ENCODE assay signal across 8 cellular contexts in the genomic region with DNA sequence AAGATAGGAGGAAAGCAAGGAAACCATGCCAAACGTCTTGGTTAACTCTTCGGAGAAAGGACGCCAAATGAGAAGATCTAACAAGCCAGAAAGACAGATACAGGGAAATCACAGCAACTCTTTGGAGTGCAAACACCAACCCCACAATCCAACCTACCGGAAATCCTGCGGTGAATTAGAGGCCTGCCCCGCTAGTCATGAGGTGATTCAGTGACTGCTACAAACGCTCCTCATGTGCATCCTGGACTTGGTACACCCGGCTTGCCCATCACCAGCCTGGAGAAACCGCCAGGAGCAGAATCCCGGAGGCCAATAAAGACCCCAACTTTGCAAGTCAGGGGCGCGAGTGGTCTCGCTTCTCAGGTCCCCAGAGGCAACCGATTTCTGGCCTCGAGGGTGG. TPM values are rescaled to one million over a fixed set of nuclear protein-coding genes. Genes with fewer than 3 reads are reported as not detected.
A peak's percentile ranks its signal among the peaks of the same experiment; 100 is the strongest.
DNase-seq lines count a peak whose midpoint lies in the region; ATAC-seq and TF ChIP-seq lines count a peak whose summit lies in the region.
"Not testable (repeated sequence)": the region's sequence is repeated elsewhere in the genome, so short reads cannot be mapped to it uniquely, and the experiment has no call there.

No MANE protein-coding gene starts in this region.

- H3K4me1 ChIP-seq in H9 (ENCODE audit: insufficient read depth, low read length); OCI-LY3 (ENCODE audit: low read length); right cardiac atrium (ENCODE audit: control insufficient read depth, insufficient read depth, low read length); neural progenitor cell: not testable (repeated sequence)

- H3K14ac ChIP-seq in H9 (ENCODE audit: insufficient read depth, low read length), result not testable (repeated sequence)

- not testable (repeated sequence) for H2BK120ac ChIP-seq in H9 (ENCODE audit: low read depth, low read length, poor library complexity, severe bottlenecking)

- H3K27ac Mint-ChIP-seq in CD4-positive, alpha-beta T cell, result peak overlapping the region; percentile 93
- not testable (repeated sequence) for H3K27ac Mint-ChIP-seq in H9; neural progenitor cell; stimulated activated naive CD8-positive, alpha-beta T cell treated with anti-CD3 and anti-CD28 coated beads, Interleukin-15, amount 100 ng/mL, for 72 hours

- H3K4me2 ChIP-seq in H9 (ENCODE audit: insufficient read depth, insufficient read length, low read length) (peak overlapping the region; percentile 16), OCI-LY3 (ENCODE audit: low read length) (peak overlapping the region; percentile 56), neural progenitor cell (peak overlapping the region; percentile 73)

- H3K36me3 Mint-ChIP-seq in CD4-positive, alpha-beta T cell (ENCODE audit: low read depth), result peaks cover 14% of the 10 kb centered on the region
- H3K36me3 Mint-ChIP-seq in H9 (ENCODE audit: insufficient read depth in 1 of 3, low read depth in 3 of 3); neural progenitor cell: not testable (repeated sequence)

- not testable (repeated sequence) for H3K27ac ChIP-seq in CD4-positive, alpha-beta T cell (ENCODE audit: low read depth, low read length); H9 (ENCODE audit: insufficient read length, low read depth, low read length); right cardiac atrium (ENCODE audit: low read length); neural progenitor cell
- peak overlapping the region; percentile 37 for H3K27ac ChIP-seq in OCI-LY3 (ENCODE audit: low read length)

- H4K20me1 ChIP-seq in H9 (ENCODE audit: control insufficient read depth, insufficient read depth, insufficient read length); OCI-LY3 (ENCODE audit: insufficient read depth, low read length); neural progenitor cell (ENCODE audit: low read depth): not testable (repeated sequence)

- H2BK5ac ChIP-seq in H9 (ENCODE audit: insufficient read length, low read length), result not testable (repeated sequence)

- not testable (repeated sequence) for H2AFZ ChIP-seq in H9 (ENCODE audit: low read length); OCI-LY3 (ENCODE audit: low read depth, low read length); neural progenitor cell (replicated peaks)

- H3T11ph ChIP-seq in H9 (ENCODE audit: low read length), result not testable (repeated sequence)

- DNase-seq in CD4-positive, alpha-beta T cell, result peak in 5 of 10 experiments; percentile 1 to 13 (median 2)
- DNase-seq in H9; choroid plexus epithelial cell (ENCODE audit: low read depth); right cardiac atrium; neural progenitor cell (ENCODE audit: low spot score): not testable (repeated sequence)
- peak; percentile 19 for DNase-seq in activated CD8-positive, alpha-beta memory T cell treated with anti-CD3 and anti-CD28 coated beads, Interleukin-2, amount 50 U/mL, for 4 hours
- DNase-seq in stimulated activated naive CD8-positive, alpha-beta T cell treated with anti-CD3 and anti-CD28 coated beads, Interleukin-15, amount 100 ng/mL, for 72 hours, result peak; percentile 20 to 28

- H3K23me2 ChIP-seq in H9 (ENCODE audit: insufficient read length, low read depth, low read length, poor library complexity, severe bottlenecking), result not testable (repeated sequence)

- ATAC-seq in CD4-positive, alpha-beta T cell (ENCODE audit: poor library complexity), result peak; percentile 31
- peak; percentile 65 to 81 for ATAC-seq in right cardiac atrium
- ATAC-seq in stimulated activated naive CD8-positive, alpha-beta T cell treated with anti-CD3 and anti-CD28 coated beads, Interleukin-15, amount 100 ng/mL, for 72 hours, result peak; percentile 78

- not testable (repeated sequence) for H3K27me3 ChIP-seq in CD4-positive, alpha-beta T cell (ENCODE audit: control insufficient read depth, insufficient read depth, low read length); H9 (ENCODE audit: insufficient read depth, low read length); OCI-LY3 (ENCODE audit: low read depth, low read length); right cardiac atrium (ENCODE audit: control insufficient read depth, insufficient read depth)
- H3K27me3 ChIP-seq in neural progenitor cell, result peaks cover 20% of the 10 kb centered on the region

- H3K4me3 ChIP-seq in OCI-LY3 (ENCODE audit: low read length) (peak overlapping the region; percentile 77), choroid plexus epithelial cell (ENCODE audit: low read depth, low read length) (peak overlapping the region; percentile 67), right cardiac atrium (ENCODE audit: low read length) (peak overlapping the region; percentile 60), neural progenitor cell (peak overlapping the region; percentile 63)

- H3K4me1 Mint-ChIP-seq in CD4-positive, alpha-beta T cell (ENCODE audit: low read depth); H9; neural progenitor cell; stimulated activated naive CD8-positive, alpha-beta T cell treated with anti-CD3 and anti-CD28 coated beads, Interleukin-15, amount 100 ng/mL, for 72 hours: not testable (repeated sequence)

- intact Hi-C loops in CD4-positive, alpha-beta T cell (cut with DNase I, micrococcal nuclease); right cardiac atrium (cut with DNase I): not testable (repeated sequence)

- not testable (repeated sequence) for H4K5ac ChIP-seq in H9 (ENCODE audit: insufficient read length, low read depth, low read length)

- H2AK5ac ChIP-seq in H9 (ENCODE audit: insufficient read length, low read length), result not testable (repeated sequence)

- H3K79me1 ChIP-seq in H9 (ENCODE audit: insufficient read depth, low read depth, low read length, poor library complexity, severe bottlenecking), result not testable (repeated sequence)

- not testable (repeated sequence) for H2BK20ac ChIP-seq in H9 (ENCODE audit: low read depth, low read length, poor library complexity, severe bottlenecking)

- H4K8ac ChIP-seq in H9 (replicated peaks; ENCODE audit: insufficient read length, low read depth, low read length), result not testable (repeated sequence)

- POLR2A ChIA-PET in CD4-positive, alpha-beta T cell (lab: Charles Lee), result not testable (repeated sequence)

- not testable (repeated sequence) for H4K91ac ChIP-seq in H9 (ENCODE audit: insufficient read length, low read depth, low read length)

- CTCF ChIA-PET in CD4-positive, alpha-beta T cell (lab: Charles Lee), result not testable (repeated sequence)

- no CpG with 5 or more reads among the region's 15 CpGs for WGBS in H9 (ENCODE audit: extremely low coverage, insufficient read length, low lambda C conversion rate)
- 0% methylated on average over 7 of the region's 15 CpGs for WGBS in right cardiac atrium

- H2BK15ac ChIP-seq in H9 (ENCODE audit: low read depth, low read length), result not testable (repeated sequence)

- not testable (repeated sequence) for H3K4ac ChIP-seq in H9 (ENCODE audit: low read depth, low read length)

- not testable (repeated sequence) for H3K9ac ChIP-seq in H9 (ENCODE audit: extremely low read depth, insufficient read length, low read length); neural progenitor cell
- H3K9ac ChIP-seq in OCI-LY3 (ENCODE audit: low read length), result peak overlapping the region; percentile 75

- not testable (repeated sequence) for H3K18ac ChIP-seq in H9 (ENCODE audit: insufficient read length, low read depth, low read length)

- not testable (repeated sequence) for H3K56ac ChIP-seq in H9 (ENCODE audit: insufficient read length, low read depth, low read length)

- not testable (repeated sequence) for H3K23ac ChIP-seq in H9 (ENCODE audit: insufficient read length, low read depth, low read length)

- not testable (repeated sequence) for H3K27me3 Mint-ChIP-seq in CD4-positive, alpha-beta T cell; neural progenitor cell (ENCODE audit: insufficient read depth, low read depth); stimulated activated naive CD8-positive, alpha-beta T cell treated with anti-CD3 and anti-CD28 coated beads, Interleukin-15, amount 100 ng/mL, for 72 hours
- H3K27me3 Mint-ChIP-seq in H9 (ENCODE audit: low read depth), result peaks cover 24% of the 10 kb centered on the region

- H3K36me3 ChIP-seq in OCI-LY3 (replicated peaks; ENCODE audit: low read depth, low read length); neural progenitor cell: not testable (repeated sequence)

- H3K79me2 ChIP-seq in H9 (ENCODE audit: insufficient read depth, low read length); OCI-LY3 (ENCODE audit: low read length); neural progenitor cell (ENCODE audit: low read depth): not testable (repeated sequence)

- not testable (repeated sequence) for H2BK12ac ChIP-seq in H9 (ENCODE audit: insufficient read length, low read depth, low read length)

- not testable (repeated sequence) for TF ChIP-seq CTCF in CD4-positive, alpha-beta T cell (IDR thresholded peaks at IDR 0.05); H9 (conservative IDR thresholded peaks at IDR 0.05); OCI-LY3 (IDR thresholded peaks at IDR 0.05; ENCODE audit: low read depth, low read length); choroid plexus epithelial cell (conservative IDR thresholded peaks at IDR 0.05; ENCODE audit: low read depth, low read length); neural progenitor cell (IDR thresholded peaks at IDR 0.05)

- not testable (repeated sequence) for H3F3A ChIP-seq in neural progenitor cell (ENCODE audit: low read depth)

- H3K9me3 Mint-ChIP-seq in CD4-positive, alpha-beta T cell; H9; neural progenitor cell; stimulated activated naive CD8-positive, alpha-beta T cell treated with anti-CD3 and anti-CD28 coated beads, Interleukin-15, amount 100 ng/mL, for 72 hours: not testable (repeated sequence)

- peak overlapping the region; percentile 96 for H3K4me3 Mint-ChIP-seq in CD4-positive, alpha-beta T cell
- H3K4me3 Mint-ChIP-seq in H9, result peak overlapping the region; percentile 92 to 94
- peak overlapping the region; percentile 96 for H3K4me3 Mint-ChIP-seq in neural progenitor cell
- peak overlapping the region; percentile 94 to 97 for H3K4me3 Mint-ChIP-seq in stimulated activated naive CD8-positive, alpha-beta T cell treated with anti-CD3 and anti-CD28 coated beads, Interleukin-15, amount 100 ng/mL, for 72 hours

- H3K9me3 ChIP-seq in CD4-positive, alpha-beta T cell (ENCODE audit: control insufficient read depth, low read length); H9 (ENCODE audit: control insufficient read depth, low read depth, low read length); OCI-LY3 (ENCODE audit: insufficient read depth, low read length); right cardiac atrium (ENCODE audit: control insufficient read depth, low read length); neural progenitor cell (ENCODE audit: low read depth): not testable (repeated sequence)

RNA-seq across cellular contexts. Expression of gene NBPF15, which starts 0.8 kb away (rescaled TPM):
- 10 to 100 TPM; 85.3 to 89.5 TPM for total RNA-seq in CD4-positive, alpha-beta T cell
- total RNA-seq in H9 (2021) (7.8 and 9.3 TPM in 2 replicates), right cardiac atrium (10 to 100 TPM in 3 of 4 donors, 1 to 10 TPM in 1; 9.5 to 15.9 (median 13.5) TPM), neural progenitor cell (ENCODE audit: low replicate concordance) (14.6 and 19.5 TPM in 2 replicates)
- polyA plus RNA-seq in right cardiac atrium, result 9.8 TPM

Comparison
In these comparisons a context has a peak if more than half of its experiments do, and no peak if none do; other contexts are left out.
1. H3K4me2 ChIP-seq: peak in every context shown above with its lines; median percentile 73 in neural progenitor cell; 56 in OCI-LY3; 16 in H9.